In the genomic region with DNA sequence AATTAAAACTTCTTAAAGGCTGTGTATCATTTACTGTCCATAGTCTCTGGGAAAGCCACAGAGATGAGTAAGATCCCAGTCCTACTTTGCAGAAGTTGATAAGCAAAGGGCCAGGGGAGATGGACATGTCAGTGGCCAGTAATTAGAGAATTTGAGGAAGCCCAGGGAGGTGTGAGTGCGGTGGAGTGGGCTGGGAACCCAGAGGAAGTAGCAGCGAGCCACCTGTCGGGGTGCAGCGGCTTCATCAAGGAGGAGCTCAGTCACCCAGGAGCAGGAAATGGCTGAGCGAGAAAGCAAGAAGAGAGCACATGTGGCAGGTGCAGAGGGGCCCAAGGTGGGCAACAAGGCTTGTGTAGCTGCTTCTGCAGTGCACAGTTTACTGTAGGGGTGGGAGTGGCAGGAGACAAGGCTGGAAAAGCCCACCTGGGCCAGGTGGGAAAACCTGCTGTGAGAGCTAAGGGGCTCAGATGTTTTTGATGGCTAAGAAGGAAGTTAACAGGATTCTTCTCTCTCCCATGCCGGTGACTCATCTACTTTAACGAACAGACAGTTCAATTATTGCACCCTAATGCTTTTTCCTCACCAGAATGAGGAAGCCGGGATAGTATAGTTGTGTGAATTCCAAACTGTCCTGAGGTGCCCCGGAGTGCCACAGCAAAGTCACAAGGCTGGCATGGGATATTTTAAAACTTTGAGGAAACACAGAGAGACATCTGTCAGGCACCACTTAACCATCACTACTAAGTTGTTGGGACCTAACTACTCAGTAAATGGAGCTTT, we compare ENCODE assay signal across 8 cellular contexts. TPM values are rescaled to one million over a fixed set of nuclear protein-coding genes. Genes with fewer than 3 reads are reported as not detected.
DNase-seq lines count a peak whose midpoint lies in the region; ATAC-seq and TF ChIP-seq lines count a peak whose summit lies in the region.

No MANE protein-coding gene starts in this region.

- H3K27me3 ChIP-seq in heart right ventricle, result no peaks in the 10 kb centered on the region
- no peaks in the 10 kb centered on the region for H3K27me3 ChIP-seq in HAP-1 (ENCODE audit: low read depth)

- H3K4me3 ChIP-seq in heart right ventricle (no peak overlapping the region), HAP-1 (no peak overlapping the region)

- H3K4me1 Mint-ChIP-seq in T-helper 2 cell treated with Interferon-gamma antibody and Interleukin-4, amounts not matched to agents 5 μg/mL and 100 μg/mL, for 36 hours (ENCODE audit: low read depth), result peaks cover 22% of the 10 kb centered on the region

- no peaks in the 10 kb centered on the region for H3K9me3 Mint-ChIP-seq in T-helper 2 cell treated with Interferon-gamma antibody and Interleukin-4, amounts not matched to agents 5 μg/mL and 100 μg/mL, for 36 hours

- ATAC-seq in GM18909 (IDR thresholded peaks at IDR 0.05; ENCODE audit: poor library complexity, unreplicated experiment) (peak; percentile 63), HG03060 (IDR thresholded peaks at IDR 0.05; ENCODE audit: low read depth, unreplicated experiment) (peak; percentile 33), heart right ventricle (peak in 7 of 8 donors; percentile 71 to 93 (median 87)), omental fat pad (ENCODE audit: low FRiP score) (no peak)

- intact Hi-C loops in heart right ventricle (cut with DNase I), result loop anchor here in 1 of 10 donors (1.0 kb wide), 1 partner anchor 22 kb away; no protein-coding TSS in a partner anchor

- H3K27ac Mint-ChIP-seq in T-helper 2 cell treated with Interferon-gamma antibody and Interleukin-4, amounts not matched to agents 5 μg/mL and 100 μg/mL, for 36 hours, result peak overlapping the region; percentile 4

- H3K27ac ChIP-seq in heart right ventricle, result peak overlapping the region in 9 of 10 donors; percentile 9 to 78 (median 64)

- H3K36me3 Mint-ChIP-seq in T-helper 2 cell treated with Interferon-gamma antibody and Interleukin-4, amounts not matched to agents 5 μg/mL and 100 μg/mL, for 36 hours (ENCODE audit: low read depth), result no peaks in the 10 kb centered on the region

- H3K4me1 ChIP-seq in heart right ventricle, result peaks cover 6 to 81% (median 52%) of the 10 kb centered on the region in 9 donors
- H3K4me1 ChIP-seq in HAP-1, result no peaks in the 10 kb centered on the region

- in situ Hi-C loops in HAP-1 (cut with MboI; ENCODE audit: low sequenced_read_pairs), result no loop called here

- H3K27me3 Mint-ChIP-seq in T-helper 2 cell treated with Interferon-gamma antibody and Interleukin-4, amounts not matched to agents 5 μg/mL and 100 μg/mL, for 36 hours (ENCODE audit: low read depth), result peaks cover 37% of the 10 kb centered on the region

- WGBS in heart right ventricle, 2 donors, result 60 to 67% methylated on average over 9 of the region's 9 CpGs

- H3K9me3 ChIP-seq in heart right ventricle, result peaks cover 0 to 9% (median 0%) of the 10 kb centered on the region in 11 donors
- no peaks in the 10 kb centered on the region for H3K9me3 ChIP-seq in HAP-1

- H3K4me3 Mint-ChIP-seq in T-helper 2 cell treated with Interferon-gamma antibody and Interleukin-4, amounts not matched to agents 5 μg/mL and 100 μg/mL, for 36 hours, result peak overlapping the region; percentile 36

- no peak for DNase-seq in T-helper 2 cell treated with Interferon-gamma antibody and Interleukin-4, amounts not matched to agents 5 μg/mL and 100 μg/mL, for 36 hours (ENCODE audit: low spot score)
- DNase-seq in heart right ventricle, result peak in 1 of 2 donors; percentile 45
- DNase-seq in omental fat pad (ENCODE audit: low spot score), result no peak
- no peak for DNase-seq in HAP-1 (ENCODE audit: low spot score in 2 of 2)
- DNase-seq in GF-D8 (lab: John Stamatoyannopoulos, UW), result no peak
- DNase-seq in DMS153 treated with DMSO at 0.1 percent for 48 hours (lab: John Stamatoyannopoulos, UW; ENCODE audit: unreplicated experiment), result no peak

- H3K36me3 ChIP-seq in heart right ventricle (peaks cover 0 to 3% (median 0%) of the 10 kb centered on the region in 9 donors), HAP-1 (replicated peaks) (no peaks in the 10 kb centered on the region)

- TF ChIP-seq CTCF in heart right ventricle (IDR thresholded peaks at IDR 0.05) (no peak), omental fat pad (IDR thresholded peaks at IDR 0.05) (no peak)

RNA-seq across cellular contexts. Expression of a gene that starts 34.8 kb away (rescaled TPM):
- total RNA-seq in heart right ventricle, result 100 to 1,000 TPM in 3 of 10 donors, 10 to 100 TPM in 7; 68.9 to 111 (median 94.6) TPM
- polyA plus RNA-seq in heart right ventricle, result 10 to 100 TPM in 1 of 2 donors, 1 to 10 TPM in 1; 6.4 to 13.1 TPM
- total RNA-seq in omental fat pad, result 10 to 100 TPM; 28.3 to 52.3 (median 40.4) TPM
